8 cellular contexts compared by ENCODE assay signal in genomic region chr14:91060472-91061308, GRCh38.
DNase-seq lines count a peak whose midpoint lies in the region; ATAC-seq and TF ChIP-seq lines count a peak whose summit lies in the region.

Gene RPS6KA5 (minus strand): TSS chr14:91060641. CDS start chr14:91060434, 207 bp downstream.

- H3K27ac ChIP-seq in MM.1S (ENCODE audit: low read length) = peak within 1 kb of the TSS; percentile 89

- peaks cover 23% of the 10 kb centered on the region for H3K27me3 Mint-ChIP-seq in nephron progenitor cell (ENCODE audit: low read depth, poor library complexity)
- no peaks in the 10 kb centered on the region for H3K27me3 Mint-ChIP-seq in stimulated activated naive CD8-positive, alpha-beta T cell treated with anti-CD3 and anti-CD28 coated beads, Interleukin-15, amount 100 ng/mL, for 72 hours

- no peaks in the 10 kb centered on the region for H3K9me2 ChIP-seq in MM.1S (replicated peaks; ENCODE audit: insufficient read depth, low read length)

- H3K4me1 Mint-ChIP-seq in nephron progenitor cell = peaks cover 14% of the 10 kb centered on the region
- H3K4me1 Mint-ChIP-seq in stimulated activated naive CD8-positive, alpha-beta T cell treated with anti-CD3 and anti-CD28 coated beads, Interleukin-15, amount 100 ng/mL, for 72 hours = peaks cover 62% of the 10 kb centered on the region

- H3K27me3 ChIP-seq in HAP-1 (ENCODE audit: low read depth) = no peaks in the 10 kb centered on the region
- no peaks in the 10 kb centered on the region for H3K27me3 ChIP-seq in MM.1S (replicated peaks; ENCODE audit: insufficient read depth, low read length)

- ATAC-seq in stimulated activated naive CD8-positive, alpha-beta T cell treated with anti-CD3 and anti-CD28 coated beads, Interleukin-15, amount 100 ng/mL, for 72 hours = peak; percentile 87

- H3K9me3 ChIP-seq in ES-I3 (ENCODE audit: control insufficient read depth, insufficient read depth, low read length) (no peaks in the 10 kb centered on the region), HAP-1 (no peaks in the 10 kb centered on the region), MM.1S (replicated peaks; ENCODE audit: insufficient read depth, low read length) (no peaks in the 10 kb centered on the region)

- no peaks in the 10 kb centered on the region for H3K4me1 ChIP-seq in ES-I3 (ENCODE audit: insufficient read depth, low read length)
- peaks cover 3% of the 10 kb centered on the region; the same call in 1 of the 2 replicates for H3K4me1 ChIP-seq in HAP-1
- H3K4me1 ChIP-seq in MM.1S (ENCODE audit: low read length) = peaks cover 14% of the 10 kb centered on the region; the same call in 1 of the 2 replicates

- no peaks in the 10 kb centered on the region for H4K20me1 ChIP-seq in MM.1S (ENCODE audit: insufficient read depth, low read length)

- H3K36me3 Mint-ChIP-seq in nephron progenitor cell (ENCODE audit: low read depth) = no peaks in the 10 kb centered on the region

- no peak for TF ChIP-seq CTCF in MM.1S (IDR thresholded peaks at IDR 0.05; ENCODE audit: low read length)
- TF ChIP-seq CTCF in nephron progenitor cell (IDR thresholded peaks at IDR 0.05) = no peak

- peak within 1 kb of the TSS; percentile 80 for H3K4me3 ChIP-seq in HAP-1
- H3K4me3 ChIP-seq in MM.1S (ENCODE audit: low read length) = peak within 1 kb of the TSS; percentile 73

- no peak within 1 kb of the TSS for H3K27ac Mint-ChIP-seq in nephron progenitor cell
- peak within 1 kb of the TSS; percentile 57 to 86 for H3K27ac Mint-ChIP-seq in stimulated activated naive CD8-positive, alpha-beta T cell treated with anti-CD3 and anti-CD28 coated beads, Interleukin-15, amount 100 ng/mL, for 72 hours

- H3K4me2 ChIP-seq in MM.1S (ENCODE audit: low read depth, low read length) = peak within 1 kb of the TSS; percentile 86

- H3K9ac ChIP-seq in ES-I3 (ENCODE audit: low read depth, low read length) (peak within 1 kb of the TSS; percentile 92), MM.1S (ENCODE audit: low read length) (peak within 1 kb of the TSS; percentile 86)

- in situ Hi-C loops in HAP-1 (cut with MboI; ENCODE audit: low sequenced_read_pairs) = no loop called here

- H3F3A ChIP-seq in MM.1S (ENCODE audit: insufficient read depth, low read length) = no peaks in the 10 kb centered on the region; the same call in 1 of the 2 replicates

- H3K79me2 ChIP-seq in MM.1S (ENCODE audit: low read length) = peaks cover 21% of the 10 kb centered on the region

- no peaks in the 10 kb centered on the region for H3K9me3 Mint-ChIP-seq in nephron progenitor cell
- H3K9me3 Mint-ChIP-seq in stimulated activated naive CD8-positive, alpha-beta T cell treated with anti-CD3 and anti-CD28 coated beads, Interleukin-15, amount 100 ng/mL, for 72 hours = peaks cover 0 to 5% of the 10 kb centered on the region in 2 donors

- peak; percentile 100 for DNase-seq in HAP-1 (ENCODE audit: low spot score in 2 of 2)
- DNase-seq in MM.1S = peak; percentile 98
- peak; percentile 99 for DNase-seq in SIG-M5 (lab: John Stamatoyannopoulos, UW)
- DNase-seq in activated gamma-delta T cell (lab: John Stamatoyannopoulos, UW) = peak; percentile 97
- DNase-seq in fibroblast of the conjunctiva (ENCODE audit: low read depth) = peak; percentile 100
- peak; percentile 100 for DNase-seq in nephron progenitor cell
- DNase-seq in stimulated activated naive CD8-positive, alpha-beta T cell treated with anti-CD3 and anti-CD28 coated beads, Interleukin-15, amount 100 ng/mL, for 72 hours = peak; percentile 99 to 100

- H3K36me3 ChIP-seq in ES-I3 (ENCODE audit: insufficient read depth, low read length) = no peaks in the 10 kb centered on the region
- no peaks in the 10 kb centered on the region for H3K36me3 ChIP-seq in HAP-1 (replicated peaks)
- H3K36me3 ChIP-seq in MM.1S (replicated peaks; ENCODE audit: insufficient read depth, low read length) = no peaks in the 10 kb centered on the region

- peak within 1 kb of the TSS; percentile 78 for H3K4me3 Mint-ChIP-seq in nephron progenitor cell
- H3K4me3 Mint-ChIP-seq in stimulated activated naive CD8-positive, alpha-beta T cell treated with anti-CD3 and anti-CD28 coated beads, Interleukin-15, amount 100 ng/mL, for 72 hours = peak within 1 kb of the TSS; percentile 91 to 94

- H2AFZ ChIP-seq in MM.1S (ENCODE audit: low read length) = peak within 1 kb of the TSS; percentile 69

Comparison
In these comparisons a context has a peak if more than half of its experiments do, and no peak if none do; other contexts are left out.
1. Peak in every context shown above with its lines: DNase-seq, ATAC-seq, H3K4me3 ChIP-seq and H3K27ac ChIP-seq.